In the genomic region with DNA sequence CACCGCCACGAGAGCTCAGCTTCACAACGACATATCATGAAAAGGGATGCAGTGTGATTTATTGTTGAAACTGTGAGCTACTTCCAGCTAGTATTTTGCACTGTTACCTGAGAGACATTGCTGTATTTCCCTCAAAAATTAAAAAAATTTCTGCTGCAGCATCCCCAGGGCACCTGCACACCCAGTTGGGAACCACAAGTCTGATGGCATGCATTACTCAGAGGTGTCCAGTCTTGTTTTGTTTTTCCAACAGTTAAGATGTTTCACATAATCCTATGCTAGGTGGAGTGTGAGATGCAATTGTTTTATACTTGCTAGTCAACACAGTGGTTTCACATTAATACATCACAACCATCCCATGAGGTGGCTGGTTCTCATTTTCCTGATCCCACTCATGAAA, we compare ENCODE assay signal across 8 cellular contexts.
"Had no signal": no experiment of that assay in that cellular context is flagged by ENCODE, and none has a peak within 500 bp of the region (broad histone marks: within the 10 kb centered on the region; RNA-seq: fewer than 3 reads in every experiment).

No MANE protein-coding gene starts in this region.

- H3K4me3 Mint-ChIP-seq: GM23338, H9 had no signal

- H3K9me3 Mint-ChIP-seq: GM23338 had no signal

- H3K4me3 ChIP-seq: GM23338, K562 had no signal

- ATAC-seq: GM23338, K562 had no signal

- H2AFZ ChIP-seq: GM23338 had no signal

- DNase-seq: H9, HCEC 1CT, IMR-90 had no signal

- H3K4me2 ChIP-seq: GM23338 had no signal

- FAIRE-seq: H1, H54, HTR-8/SVneo, K562 had no signal

- H3K27ac Mint-ChIP-seq: GM23338, H9 had no signal
